8 cellular contexts compared by ENCODE assay signal in the genomic region with DNA sequence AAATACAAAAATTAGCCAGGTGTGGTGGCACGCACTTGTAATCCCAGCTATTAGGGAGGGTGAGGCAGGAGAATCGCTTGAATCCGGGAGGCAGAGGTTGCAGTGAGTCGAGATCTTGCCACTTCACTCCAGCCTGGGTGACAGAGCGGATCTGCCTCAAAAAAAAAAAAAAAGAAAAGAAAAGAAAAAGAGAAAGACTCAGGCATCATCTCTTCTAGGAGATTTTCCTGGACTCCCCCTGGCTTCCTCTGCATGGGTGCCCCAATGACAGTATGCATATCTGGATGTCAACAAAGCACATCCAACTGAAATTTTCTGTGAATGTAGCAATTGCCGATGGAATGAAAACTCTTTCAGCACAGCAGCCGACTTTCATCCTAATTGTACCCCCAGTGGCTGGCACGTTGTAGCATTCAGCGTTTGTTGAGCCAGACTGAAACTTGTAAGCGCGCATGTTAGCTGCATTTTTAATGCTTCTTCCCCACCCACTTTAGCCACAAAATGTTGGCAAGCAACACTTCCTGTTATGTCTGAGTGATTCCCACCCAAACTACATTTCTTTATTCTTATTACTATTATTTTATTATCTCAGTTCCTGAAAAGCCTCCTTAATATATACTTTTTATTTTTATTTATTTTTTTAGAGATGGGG.
DNase-seq lines count a peak whose midpoint lies in the region; ATAC-seq and TF ChIP-seq lines count a peak whose summit lies in the region.

No MANE protein-coding gene starts in this region.

- no peaks in the 10 kb centered on the region for H3F3A ChIP-seq in PC-9 (ENCODE audit: insufficient read depth, low read depth)

- no peaks in the 10 kb centered on the region for H3K9me2 ChIP-seq in PC-9 (ENCODE audit: insufficient read depth)

- DNase-seq in spleen (no peak), NCI-H2107 (lab: John Stamatoyannopoulos, UW) (no peak), BE2C (no peak), NCI-H82 treated with DMSO at 0.1 percent for 48 hours (lab: John Stamatoyannopoulos, UW; ENCODE audit: unreplicated experiment) (no peak), PC-9 (no peak)

- TF ChIP-seq CTCF in spleen (IDR thresholded peaks at IDR 0.05 in 8 of 11, conservative IDR thresholded peaks at IDR 0.05 in 3 of 11) (peak in 1 of 11 experiments; percentile 12), BE2C (IDR thresholded peaks at IDR 0.05; ENCODE audit: low read depth, low read length) (no peak), PC-9 (conservative IDR thresholded peaks at IDR 0.05) (no peak)

- no peak overlapping the region for H3K4me2 ChIP-seq in PC-9

- no peaks in the 10 kb centered on the region for H3K27me3 Mint-ChIP-seq in activated naive CD4-positive, alpha-beta T cell treated with anti-CD3 and anti-CD28 coated beads, Interleukin-2, amount 50 U/mL, for 24 hours

- intact Hi-C loops in spleen (cut with DNase I; ENCODE audit: low total_unique reads) (no loop called here), PC-9 (cut with micrococcal nuclease; ENCODE audit: unreplicated experiment) (no loop called here)

- H3K36me3 Mint-ChIP-seq in activated naive CD4-positive, alpha-beta T cell treated with anti-CD3 and anti-CD28 coated beads, Interleukin-2, amount 50 U/mL, for 24 hours = no peaks in the 10 kb centered on the region

- H3K27me3 ChIP-seq in spleen (replicated peaks in 1 of 7) (no peaks in the 10 kb centered on the region), BE2C (no peaks in the 10 kb centered on the region), PC-9 (ENCODE audit: insufficient read depth, low read depth) (no peaks in the 10 kb centered on the region)

- peak overlapping the region; percentile 78 for H3K4me3 Mint-ChIP-seq in activated naive CD4-positive, alpha-beta T cell treated with anti-CD3 and anti-CD28 coated beads, Interleukin-2, amount 50 U/mL, for 24 hours

- TF ChIP-seq POLR2A in spleen (IDR thresholded peaks at IDR 0.05) = no peak

- H3K27ac Mint-ChIP-seq in activated naive CD4-positive, alpha-beta T cell treated with anti-CD3 and anti-CD28 coated beads, Interleukin-2, amount 50 U/mL, for 24 hours = peak overlapping the region; percentile 77

- peaks cover 6 to 33% (median 18%) of the 10 kb centered on the region in 6 donors for H3K4me1 ChIP-seq in spleen
- no peaks in the 10 kb centered on the region for H3K4me1 ChIP-seq in BE2C
- peaks cover 11% of the 10 kb centered on the region; the same call in 1 of the 2 replicates for H3K4me1 ChIP-seq in PC-9 (replicated peaks; ENCODE audit: insufficient read depth)

- no peak overlapping the region for H2AFZ ChIP-seq in PC-9

- CTCF ChIA-PET in PC-9 (lab: Charles Lee) = no interaction called here

- ATAC-seq in GM18909 (IDR thresholded peaks at IDR 0.05; ENCODE audit: poor library complexity, unreplicated experiment) = peak; percentile 84

- H3K9me3 Mint-ChIP-seq in activated naive CD4-positive, alpha-beta T cell treated with anti-CD3 and anti-CD28 coated beads, Interleukin-2, amount 50 U/mL, for 24 hours = no peaks in the 10 kb centered on the region

- H3K9me3 ChIP-seq in spleen (no peaks in the 10 kb centered on the region), BE2C (no peaks in the 10 kb centered on the region), PC-9 (ENCODE audit: insufficient read depth, low read depth) (no peaks in the 10 kb centered on the region)

- H3K4me3 ChIP-seq in spleen = peak overlapping the region in 2 of 8 donors; percentile 2 to 48
- H3K4me3 ChIP-seq in BE2C (ENCODE audit: low read depth, low read length) = no peak overlapping the region
- no peak overlapping the region for H3K4me3 ChIP-seq in PC-9

- BruUV-seq in PC-9 (replicated peaks; lab: Mats Ljungman, UMichigan) = no TSS peak

- no peaks in the 10 kb centered on the region for H4K20me1 ChIP-seq in PC-9 (ENCODE audit: insufficient read depth)

- peaks cover 68% of the 10 kb centered on the region for H3K4me1 Mint-ChIP-seq in activated naive CD4-positive, alpha-beta T cell treated with anti-CD3 and anti-CD28 coated beads, Interleukin-2, amount 50 U/mL, for 24 hours

- no peaks in the 10 kb centered on the region for H3K36me3 ChIP-seq in spleen
- H3K36me3 ChIP-seq in BE2C = no peaks in the 10 kb centered on the region
- no peaks in the 10 kb centered on the region for H3K36me3 ChIP-seq in PC-9 (ENCODE audit: low read depth)

- 43 to 54% (median 45%) methylated on average over 11 of the region's 11 CpGs for WGBS in spleen, 5 donors

- no peak for TF ChIP-seq RAD21 in Ishikawa (IDR thresholded peaks at IDR 0.05; ENCODE audit: low read depth)

- no peak for TF ChIP-seq EP300 in Ishikawa (IDR thresholded peaks at IDR 0.05; ENCODE audit: borderline replicate concordance)

- no peaks in the 10 kb centered on the region for H3K79me2 ChIP-seq in PC-9 (ENCODE audit: low read depth)

- H3K27ac ChIP-seq in spleen (peak overlapping the region in 6 of 8 donors; percentile 27 to 58 (median 46)), PC-9 (no peak overlapping the region)

- POLR2A ChIA-PET in PC-9 (lab: Charles Lee; ENCODE audit: unreplicated experiment) = interaction anchor here (0.6 kb wide), 1 partner anchor 36 kb away, joined by 6 read pairs; no protein-coding TSS in a partner anchor

TF ChIP-seq in Ishikawa, 13 proteins besides CTCF, POLR2A, EP300 and RAD21:
- TF ChIP-seq CREB1 (IDR thresholded peaks at IDR 0.05; ENCODE audit: low read depth) (no peak), NFIC (IDR thresholded peaks at IDR 0.05) (peak; percentile 63)
- TF ChIP-seq, protein P1, sequence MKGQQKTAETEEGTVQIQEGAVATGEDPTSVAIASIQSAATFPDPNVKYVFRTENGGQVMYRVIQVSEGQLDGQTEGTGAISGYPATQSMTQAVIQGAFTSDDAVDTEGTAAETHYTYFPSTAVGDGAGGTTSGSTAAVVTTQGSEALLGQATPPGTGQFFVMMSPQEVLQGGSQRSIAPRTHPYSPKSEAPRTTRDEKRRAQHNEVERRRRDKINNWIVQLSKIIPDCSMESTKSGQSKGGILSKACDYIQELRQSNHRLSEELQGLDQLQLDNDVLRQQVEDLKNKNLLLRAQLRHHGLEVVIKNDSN (IDR thresholded peaks at IDR 0.05) = no peak
